ENCODE assay signal across 14 cellular contexts in genomic region chr16:9154576-9155410, GRCh38.
DNase-seq lines count a peak whose midpoint lies in the region; ATAC-seq, FAIRE-seq and TF ChIP-seq lines count a peak whose summit lies in the region.
"Had no signal": no experiment of that assay in that cellular context is flagged by ENCODE, and none has a peak within 500 bp of the region (broad histone marks: within the 10 kb centered on the region; RNA-seq: fewer than 3 reads in every experiment).

No MANE protein-coding gene starts in this region.

- intact Hi-C loops in HepG2 (cut with micrococcal nuclease; ENCODE audit: unreplicated experiment) (no loop called here), right lobe of liver (cut with DNase I) (no loop called here)

- H3K9me3 ChIP-seq in HepG2 (ENCODE audit: low read length), result no peaks in the 10 kb centered on the region
- H3K9me3 ChIP-seq in right lobe of liver, result no peaks in the 10 kb centered on the region
- H3K9me3 ChIP-seq in upper lobe of left lung, result no peaks in the 10 kb centered on the region

- ATAC-seq in HepG2 (peak; percentile 17), right lobe of liver (no peak), upper lobe of left lung (ENCODE audit: low FRiP score in 2 of 2) (peak; percentile 14 to 32)

- DNase-seq in HepG2 (ENCODE audit: low spot score) (no peak), right lobe of liver (no peak), amygdala (lab: John Stamatoyannopoulos, UW) (peak in 29 of 56 donors; percentile 3 to 57 (median 25)), left kidney (ENCODE audit: low read depth, low spot score) (peak; percentile 67), upper lobe of left lung (no peak), GM13976 (ENCODE audit: low spot score) (no peak), NCI-H146 treated with DMSO at 0.1 percent for 48 hours (lab: John Stamatoyannopoulos, UW; ENCODE audit: unreplicated experiment) (no peak), HK-2 (ENCODE audit: unreplicated experiment) (no peak)
- DNase-seq: Kasumi-1, NCI-H2081, NCI-H524, OCI-M1 had no signal

- 44% methylated on average over 29 of the region's 29 CpGs for WGBS in HepG2 (ENCODE audit: low lambda C conversion rate)
- 53% methylated on average over 13 of the region's 29 CpGs for WGBS in right lobe of liver (ENCODE audit: insufficient coverage, low coverage, low lambda C conversion rate, missing lambda C conversion rate)
- WGBS in upper lobe of left lung, 2 donors, result 64 to 75% methylated on average over 26 to 29 of the region's 29 CpGs

- H3K4me2 ChIP-seq in HepG2 (ENCODE audit: low read depth, low read length), result no peak overlapping the region

- H3K36me3 ChIP-seq in HepG2 (replicated peaks in 1 of 2; ENCODE audit: control insufficient read depth in 1 of 2, insufficient read depth in 2 of 2, low read length in 2 of 2) (no peaks in the 10 kb centered on the region), right lobe of liver (no peaks in the 10 kb centered on the region), upper lobe of left lung (no peaks in the 10 kb centered on the region)

- H3K9ac ChIP-seq in HepG2 (ENCODE audit: insufficient read depth, low read depth, low read length), result no peak overlapping the region

- CTCF ChIA-PET in HepG2 (lab: Yijun Ruan, JAX; ENCODE audit: low intra/inter-chr PET ratio, low total read pairs), result no interaction called here

- POLR2A ChIA-PET in HepG2 (lab: Yijun Ruan, JAX), result no interaction called here

- no peaks in the 10 kb centered on the region for H4K20me1 ChIP-seq in HepG2 (ENCODE audit: insufficient read depth, low read length)

- FAIRE-seq in HepG2 (lab: Jason Lieb, UNC), result no peak

- H3K4me1 ChIP-seq in HepG2 (ENCODE audit: insufficient read depth, low read length) (peaks cover 25% of the 10 kb centered on the region), right lobe of liver (no peaks in the 10 kb centered on the region), upper lobe of left lung (peaks cover 0 to 15% (median 10%) of the 10 kb centered on the region in 4 donors)

- H3K27me3 ChIP-seq in HepG2 (ENCODE audit: control insufficient read depth in 1 of 2, insufficient read depth in 2 of 2, low read length in 2 of 2) (peaks cover 5 to 29% of the 10 kb centered on the region in 2 experiments), right lobe of liver (no peaks in the 10 kb centered on the region), upper lobe of left lung (no peaks in the 10 kb centered on the region)

- TF ChIP-seq CTCF in HepG2 (CRISPR knock-in tag; IDR thresholded peaks at IDR 0.05) (no peak), right lobe of liver (IDR thresholded peaks at IDR 0.05) (no peak), upper lobe of left lung (IDR thresholded peaks at IDR 0.05) (no peak), GM13976 (IDR thresholded peaks at IDR 0.05; ENCODE audit: borderline replicate concordance, control extremely low read depth, extremely low read depth, insufficient read depth, missing control alignments) (no peak)

- no TSS peak for BruUV-seq in HepG2 (replicated peaks; lab: Mats Ljungman, UMichigan)

- no peak for TF ChIP-seq RAD21 in HepG2 (CRISPR knock-in tag; IDR thresholded peaks at IDR 0.05)

- no peaks in the 10 kb centered on the region for H3K79me2 ChIP-seq in HepG2 (ENCODE audit: insufficient read depth, low read length)

- no peak overlapping the region for H2AFZ ChIP-seq in HepG2 (ENCODE audit: low read length)

- H3K27ac ChIP-seq in HepG2 (ENCODE audit: extremely low read length, insufficient read depth, low read length) (no peak overlapping the region), right lobe of liver (no peak overlapping the region), upper lobe of left lung (no peak overlapping the region)
- H3K27ac ChIP-seq: 22Rv1, C4-2B had no signal

- in situ Hi-C loops in HepG2 (cut with HindIII; ENCODE audit: extremely low pct_ligation_motif_present, low pct_unique_long_range_greater_than_20kb), result no loop called here
- in situ Hi-C loops in GM13976 (cut with MboI; ENCODE audit: low sequenced_read_pairs, unreplicated experiment), result no loop called here

- H3K4me3 ChIP-seq in HepG2 (replicated peaks in 1 of 3; ENCODE audit: insufficient read depth in 1 of 3, low read depth in 2 of 3, low read length in 3 of 3) (no peak overlapping the region), right lobe of liver (no peak overlapping the region), upper lobe of left lung (no peak overlapping the region)

- TF ChIP-seq EP300 in HepG2 (IDR thresholded peaks at IDR 0.05; ENCODE audit: low read depth in 2 of 2, low read length in 2 of 2), result no peak
- no peak for TF ChIP-seq EP300 in HepG2 (CRISPR knock-in tag; IDR thresholded peaks at IDR 0.05; ENCODE audit: borderline replicate concordance)
- TF ChIP-seq EP300 in upper lobe of left lung (IDR thresholded peaks at IDR 0.05), result no peak

- no peak for TF ChIP-seq POLR2A in HepG2 (IDR thresholded peaks at IDR 0.05; ENCODE audit: insufficient read depth in 1 of 2, low read depth in 2 of 2, low read length in 2 of 2)
- no peak for TF ChIP-seq POLR2A in right lobe of liver (IDR thresholded peaks at IDR 0.05)
- no peak for TF ChIP-seq POLR2A in upper lobe of left lung (IDR thresholded peaks at IDR 0.05)

TF ChIP-seq in HepG2, 621 proteins besides CTCF, POLR2A, EP300 and RAD21:
- peak; percentile 11; the same call in 1 of the 2 replicates for TF ChIP-seq ZNF687 (CRISPR knock-in tag; IDR thresholded peaks at IDR 0.05)
- TF ChIP-seq ZNF337 (CRISPR knock-in tag; IDR thresholded peaks at IDR 0.05; ENCODE audit: borderline replicate concordance, low read depth), result no peak
- no peak for TF ChIP-seq ZNF136 (CRISPR knock-in tag; IDR thresholded peaks at IDR 0.05; ENCODE audit: low read depth)
- no peak for TF ChIP-seq DPF2 (CRISPR knock-in tag; IDR thresholded peaks at IDR 0.05; ENCODE audit: borderline replicate concordance, low read depth)
- TF ChIP-seq FOXK1 (CRISPR knock-in tag; IDR thresholded peaks at IDR 0.05; ENCODE audit: borderline replicate concordance, low read depth), result no peak
- TF ChIP-seq KDM5B (CRISPR knock-in tag; IDR thresholded peaks at IDR 0.05; ENCODE audit: borderline replicate concordance), result no peak
- TF ChIP-seq ZBTB34 (CRISPR knock-in tag; IDR thresholded peaks at IDR 0.05), result no peak
- no peak for TF ChIP-seq BRCA1 (CRISPR knock-in tag; IDR thresholded peaks at IDR 0.05)

Comparison
In these comparisons a context has a peak if more than half of its experiments do, and no peak if none do; other contexts are left out.
1. ATAC-seq: peak in HepG2 (single experiment) and upper lobe of left lung (2 of 2); none in right lobe of liver (0 of 4).
2. DNase-seq: peak in amygdala (29 of 56) and left kidney (single experiment); none in HepG2 (single experiment), right lobe of liver (0 of 3), upper lobe of left lung (0 of 2), GM13976 (single experiment), NCI-H146 treated with DMSO at 0.1 percent for 48 hours (single experiment) and HK-2 (single experiment).